8 cellular contexts compared by ENCODE assay signal in the genomic region with DNA sequence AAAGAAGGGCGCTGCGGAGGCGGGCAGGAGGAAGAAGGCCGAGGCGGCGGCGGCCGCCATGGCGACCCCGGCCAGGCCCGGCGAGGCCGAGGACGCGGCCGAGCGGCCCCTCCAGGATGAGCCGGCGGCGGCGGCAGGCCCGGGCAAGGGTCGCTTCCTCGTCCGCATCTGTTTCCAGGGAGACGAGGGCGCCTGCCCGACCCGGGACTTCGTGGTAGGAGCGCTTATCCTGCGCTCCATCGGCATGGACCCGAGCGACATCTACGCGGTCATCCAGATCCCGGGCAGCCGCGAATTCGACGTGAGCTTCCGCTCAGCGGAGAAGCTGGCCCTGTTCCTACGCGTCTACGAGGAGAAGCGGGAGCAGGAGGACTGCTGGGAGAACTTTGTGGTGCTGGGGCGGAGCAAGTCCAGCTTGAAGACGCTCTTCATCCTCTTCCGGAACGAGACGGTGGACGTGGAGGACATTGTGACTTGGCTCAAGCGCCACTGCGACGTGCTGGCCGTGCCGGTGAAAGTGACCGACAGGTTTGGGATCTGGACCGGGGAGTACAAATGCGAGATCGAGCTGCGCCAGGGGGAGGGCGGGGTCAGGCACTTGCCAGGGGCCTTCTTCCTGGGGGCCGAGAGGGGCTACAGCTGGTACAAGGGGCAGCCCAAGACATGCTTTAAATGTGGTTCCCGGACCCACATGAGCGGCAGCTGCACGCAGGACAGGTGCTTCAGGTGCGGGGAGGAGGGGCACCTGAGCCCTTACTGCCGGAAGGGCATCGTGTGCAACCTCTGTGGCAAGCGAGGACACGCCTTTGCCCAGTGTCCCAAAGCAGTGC. TPM values are rescaled to one million over a fixed set of nuclear protein-coding genes. Genes with fewer than 3 reads are reported as not detected.
DNase-seq lines count a peak whose midpoint lies in the region; TF ChIP-seq lines count a peak whose summit lies in the region.

No MANE protein-coding gene starts in this region.

- H3K9me3 Mint-ChIP-seq in neural crest cell = no peaks in the 10 kb centered on the region

- H3K36me3 ChIP-seq in PC-9 (ENCODE audit: low read depth) (peaks cover 6% of the 10 kb centered on the region; the same call in 1 of the 2 replicates), thyroid gland (no peaks in the 10 kb centered on the region)

- intact Hi-C loops in PC-9 (cut with micrococcal nuclease; ENCODE audit: unreplicated experiment) = loop anchor here (1.0 kb wide), 2 partner anchors 8 to 26 kb away; partner anchors contain the start of gene C20orf96
- intact Hi-C loops in thyroid gland (cut with DNase I) = no loop called here

- peak overlapping the region; percentile 87 for H3K4me2 ChIP-seq in PC-9

- peaks cover 13% of the 10 kb centered on the region for H3K36me3 Mint-ChIP-seq in neural crest cell (ENCODE audit: low read depth)

- peak in 1 of 2 donors; percentile 69 for TF ChIP-seq POLR2A in thyroid gland (IDR thresholded peaks at IDR 0.05)

- no peak for TF ChIP-seq CTCF in GM20000 (IDR thresholded peaks at IDR 0.05; ENCODE audit: extremely low read depth, missing control alignments)
- TF ChIP-seq CTCF in PC-9 (conservative IDR thresholded peaks at IDR 0.05) = no peak
- TF ChIP-seq CTCF in neural crest cell (conservative IDR thresholded peaks at IDR 0.05) = no peak
- peak in 1 of 6 experiments; percentile 6 for TF ChIP-seq CTCF in thyroid gland (IDR thresholded peaks at IDR 0.05)

- peak overlapping the region; percentile 99 for H3K4me3 Mint-ChIP-seq in neural crest cell

- H3K79me2 ChIP-seq in PC-9 (ENCODE audit: low read depth) = peaks cover 42% of the 10 kb centered on the region

- H3K4me1 ChIP-seq in PC-9 (replicated peaks; ENCODE audit: insufficient read depth) (peaks cover 27% of the 10 kb centered on the region), thyroid gland (peaks cover 27 to 31% of the 10 kb centered on the region in 2 donors)

- H2AFZ ChIP-seq in PC-9 = peak overlapping the region; percentile 74; the same call in 1 of the 2 replicates

- H3K9me2 ChIP-seq in PC-9 (ENCODE audit: insufficient read depth) = no peaks in the 10 kb centered on the region

- H4K20me1 ChIP-seq in PC-9 (ENCODE audit: insufficient read depth) = peaks cover 28% of the 10 kb centered on the region

- DNase-seq in Caki2 (ENCODE audit: low read depth) = peak; percentile 74
- DNase-seq in GM20000 (ENCODE audit: low spot score) = peak; percentile 70
- DNase-seq in HS-5 (ENCODE audit: low read depth) = peak; percentile 58
- DNase-seq in PC-9 = peak; percentile 57 to 65
- peak; percentile 26 for DNase-seq in activated T-helper 9 cell treated with anti-CD3 and anti-CD28 coated beads, Interleukin-2, amount 50 U/mL, for 16 hours (ENCODE audit: low read depth)
- peak; percentile 72 for DNase-seq in foreskin melanocyte
- DNase-seq in neural crest cell (ENCODE audit: low read depth, low spot score) = peak; percentile 23
- DNase-seq in thyroid gland = peak; percentile 87 to 90

- peak overlapping the region; percentile 82 for H3K4me3 ChIP-seq in PC-9
- peak overlapping the region; percentile 88 to 94 (median 93) for H3K4me3 ChIP-seq in thyroid gland (replicated peaks in 1 of 3)

- H3F3A ChIP-seq in PC-9 (ENCODE audit: insufficient read depth, low read depth) = peaks cover 45% of the 10 kb centered on the region

- H3K9me3 ChIP-seq in PC-9 (ENCODE audit: insufficient read depth, low read depth) (no peaks in the 10 kb centered on the region), thyroid gland (no peaks in the 10 kb centered on the region)

- CTCF ChIA-PET in PC-9 (lab: Charles Lee) = interaction anchor here (1.2 kb wide), 1 partner anchor 133 kb away, joined by 12 read pairs; no protein-coding TSS in a partner anchor

- BruUV-seq in PC-9 (replicated peaks; lab: Mats Ljungman, UMichigan) = TSS peak; percentile 73

- H3K27me3 ChIP-seq in PC-9 (ENCODE audit: insufficient read depth, low read depth) (no peaks in the 10 kb centered on the region), thyroid gland (no peaks in the 10 kb centered on the region)

- in situ Hi-C loops in Caki2 (cut with HindIII; ENCODE audit: low pct_unique_long_range_greater_than_20kb, low sequenced_read_pairs) = no loop called here

- H3K27ac ChIP-seq in PC-9 = peak overlapping the region; percentile 81
- H3K27ac ChIP-seq in thyroid gland = peak overlapping the region; percentile 96 to 99 (median 96)

- WGBS in thyroid gland, 2 donors = 0% methylated on average over 33 to 42 of the region's 74 CpGs

- POLR2A ChIA-PET in PC-9 (lab: Charles Lee; ENCODE audit: unreplicated experiment) = interaction anchor here (0.6 to 1.1 kb wide), 2 partner anchors 20 to 27 kb away, joined by 3 to 4 read pairs; partner anchors contain the start of gene SOX12

- H3K27me3 Mint-ChIP-seq in neural crest cell (ENCODE audit: low read depth) = no peaks in the 10 kb centered on the region

- H3K27ac Mint-ChIP-seq in neural crest cell (ENCODE audit: unreplicated experiment) = peak overlapping the region; percentile 97

- H3K4me1 Mint-ChIP-seq in neural crest cell = peaks cover 55% of the 10 kb centered on the region

RNA-seq across cellular contexts. Expression of gene ZCCHC3, which starts 0.8 kb away (rescaled TPM):
- 27.1 and 33.4 TPM in 2 replicates for total RNA-seq in Caki2 (2014; rRNA removed; shearing (Covaris generic); ENCODE audit: low replicate concordance)
- 16.0 and 17.7 TPM in 2 replicates for total RNA-seq in PC-9 (2021)
- total RNA-seq in neural crest cell = 58.9 and 59.2 TPM in 2 replicates
- 10 to 100 TPM; 20.2 to 28.4 (median 22.3) TPM for total RNA-seq in thyroid gland

RNA-seq across cellular contexts. Expression of gene C20orf96, which starts 7.6 kb away (rescaled TPM):
- 2.8 and 3.3 TPM in 2 replicates for total RNA-seq in Caki2 (2014; rRNA removed; shearing (Covaris generic); ENCODE audit: low replicate concordance)
- total RNA-seq in PC-9 (2021) (20.7 and 25.7 TPM in 2 replicates), neural crest cell (34.0 and 40.8 TPM in 2 replicates), thyroid gland (1 to 10 TPM; 4.1 to 9.5 (median 7.0) TPM)

RNA-seq across cellular contexts. Expression of gene SOX12, which starts 27.2 kb away (rescaled TPM):
- 4.2 and 9.4 TPM in 2 replicates for total RNA-seq in Caki2 (2014; rRNA removed; shearing (Covaris generic); ENCODE audit: low replicate concordance)
- 49.5 and 57.1 TPM in 2 replicates for total RNA-seq in PC-9 (2021)
- total RNA-seq in neural crest cell = 88.7 and 88.8 TPM in 2 replicates
- 10 to 100 TPM in 1 of 4 donors, 1 to 10 TPM in 3; 7.1 to 12.9 (median 9.0) TPM for total RNA-seq in thyroid gland

RNA-seq across cellular contexts. Expression of gene DEFB132, which starts 40.6 kb away (rescaled TPM):
- total RNA-seq in Caki2 (2014; rRNA removed; shearing (Covaris generic); ENCODE audit: low replicate concordance) = not detected in 2 replicates
- not detected in 2 replicates for total RNA-seq in PC-9 (2021)
- not detected in 2 replicates for total RNA-seq in neural crest cell
- not detected for total RNA-seq in thyroid gland

RNA-seq across cellular contexts. Expression of gene NRSN2, which starts 48.8 kb away (rescaled TPM):
- total RNA-seq in Caki2 (2014; rRNA removed; shearing (Covaris generic); ENCODE audit: low replicate concordance) = 0.74 and 5.3 TPM in 2 replicates
- total RNA-seq in PC-9 (2021) = 15.0 and 16.5 TPM in 2 replicates
- total RNA-seq in neural crest cell = 42.0 and 44.4 TPM in 2 replicates
- total RNA-seq in thyroid gland = 10 to 100 TPM; 29.8 to 56.7 (median 42.4) TPM

Comparison
In these comparisons a context has a peak if more than half of its experiments do, and no peak if none do; other contexts are left out.
1. Peak in every context shown above with its lines: DNase-seq, H3K4me3 ChIP-seq and H3K27ac ChIP-seq.
2. DNase-seq: peak in every context shown above with its lines; median percentile 88 in thyroid gland; 74 in Caki2; 72 in foreskin melanocyte; 70 in GM20000; 61 in PC-9; 58 in HS-5; 26 in activated T-helper 9 cell treated with anti-CD3 and anti-CD28 coated beads, Interleukin-2, amount 50 U/mL, for 16 hours; 23 in neural crest cell.